22 cellular contexts compared by ENCODE assay signal in the genomic region with DNA sequence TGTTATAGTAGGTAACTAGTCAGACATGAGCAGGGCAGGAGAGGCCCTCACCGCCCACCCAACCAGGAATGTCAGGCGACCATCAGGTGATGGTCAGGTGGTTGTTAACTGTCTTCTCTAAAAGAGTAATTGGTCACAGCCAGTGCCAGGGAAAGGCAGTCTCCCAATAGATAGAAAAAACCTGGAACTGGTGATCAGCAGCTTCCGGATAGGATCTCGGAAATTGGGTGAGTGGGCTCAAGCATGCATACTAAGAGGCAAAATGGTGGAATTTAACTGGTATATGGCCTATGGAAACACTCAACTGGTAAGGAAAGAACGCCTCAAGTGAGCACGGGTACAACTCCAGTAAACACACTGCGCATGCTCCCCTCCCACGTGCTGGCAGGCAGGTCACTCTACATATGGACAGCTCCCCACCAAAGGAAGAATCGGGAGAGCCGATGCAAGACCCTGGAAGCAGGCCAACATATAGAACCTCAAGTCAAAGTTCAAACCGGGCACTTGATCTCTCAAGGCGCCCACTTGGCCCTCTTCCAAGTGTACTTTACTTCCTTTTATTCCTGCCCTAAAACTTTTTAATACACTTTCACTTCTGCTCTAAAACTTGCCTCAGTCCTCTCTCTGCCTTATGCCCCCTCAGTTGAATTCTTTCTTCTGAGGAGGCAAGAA. TPM values are rescaled to one million over a fixed set of nuclear protein-coding genes. Genes with fewer than 3 reads are reported as not detected.
DNase-seq lines count a peak whose midpoint lies in the region; ATAC-seq, FAIRE-seq and TF ChIP-seq lines count a peak whose summit lies in the region.
"Had no signal": no experiment of that assay in that cellular context is flagged by ENCODE, and none has a peak within 500 bp of the region (broad histone marks: within the 10 kb centered on the region; RNA-seq: fewer than 3 reads in every experiment).

No MANE protein-coding gene starts in this region.

- CTCF ChIA-PET in OCI-LY7 (lab: Charles Lee; ENCODE audit: unreplicated experiment), result no interaction called here
- CTCF ChIA-PET in K562 (lab: Yijun Ruan, JAX; ENCODE audit: low intra/inter-chr PET ratio), result no interaction called here

- no peak for TF ChIP-seq CTCF in OCI-LY7 (conservative IDR thresholded peaks at IDR 0.05; ENCODE audit: low read length)
- TF ChIP-seq CTCF in K562 (IDR thresholded peaks at IDR 0.05 in 2 of 3, conservative IDR thresholded peaks at IDR 0.05 in 1 of 3; ENCODE audit: insufficient read depth in 2 of 3, low read depth in 1 of 3, low read length in 3 of 3), result no peak

- H3K27ac Mint-ChIP-seq in stimulated activated memory B cell treated with anti-CD40 and anti-IgM and Interleukin-4, amounts not matched to agents 10 μg/mL and 1 μg/mL and 100 μg/mL, for 72 hours, result peak overlapping the region; percentile 49
- H3K27ac Mint-ChIP-seq: activated naive CD8-positive, alpha-beta T cell treated with anti-CD3 and anti-CD28 coated beads, Interleukin-2, amount 10 ng/mL, durations not matched to agents 7 days and 5 days; natural killer cell treated with Interleukin-12 subunit alpha and Interleukin-12 subunit beta and Interleukin-15 and Interleukin-18, amount 100 ng/mL, for 72 hours; progenitor cell of endocrine pancreas had no signal

- no peak for TF ChIP-seq RAD21 in K562 (CRISPR knock-in tag; conservative IDR thresholded peaks at IDR 0.05 in 1 of 2, IDR thresholded peaks at IDR 0.05 in 1 of 2)

- TF ChIP-seq EP300 in K562 (IDR thresholded peaks at IDR 0.05; ENCODE audit: low read length), result no peak

- no peaks in the 10 kb centered on the region for H3K27me3 Mint-ChIP-seq in stimulated activated memory B cell treated with anti-CD40 and anti-IgM and Interleukin-4, amounts not matched to agents 10 μg/mL and 1 μg/mL and 100 μg/mL, for 72 hours

- H3K4me2 ChIP-seq in OCI-LY7 (ENCODE audit: low read length), result peak overlapping the region; percentile 26; the same call in 1 of the 2 replicates
- no peak overlapping the region for H3K4me2 ChIP-seq in K562 (ENCODE audit: insufficient read depth, low read length)

- ATAC-seq in K562, result no peak
- no peak for ATAC-seq in stimulated activated memory B cell treated with anti-CD40 and anti-IgM and Interleukin-4, amounts not matched to agents 10 μg/mL and 1 μg/mL and 100 μg/mL, for 72 hours
- no peak for ATAC-seq in GM21825 (IDR thresholded peaks at IDR 0.05; ENCODE audit: unreplicated experiment)
- no peak for ATAC-seq in HG03521 (IDR thresholded peaks at IDR 0.05; ENCODE audit: unreplicated experiment)
- no peak for ATAC-seq in GM18505 (IDR thresholded peaks at IDR 0.05; ENCODE audit: unreplicated experiment)
- ATAC-seq: natural killer cell treated with Interleukin-12 subunit alpha and Interleukin-12 subunit beta and Interleukin-15 and Interleukin-18, amount 100 ng/mL, for 72 hours had no signal

- H3K9me2 ChIP-seq in OCI-LY7 (ENCODE audit: insufficient read depth, low read length), result no peaks in the 10 kb centered on the region

- POLR2A ChIA-PET in OCI-LY7 (lab: Charles Lee), result interaction anchor here (0.7 to 1.4 kb wide), 3 partner anchors 12 to 19 kb away, joined by 3 read pairs; no protein-coding TSS in a partner anchor
- POLR2A ChIA-PET in K562 (lab: Yijun Ruan, JAX), result no interaction called here

- H4K20me1 ChIP-seq in OCI-LY7 (ENCODE audit: insufficient read depth, low read length) (no peaks in the 10 kb centered on the region), K562 (replicated peaks; ENCODE audit: control insufficient read depth, insufficient read depth, low read length) (no peaks in the 10 kb centered on the region)

- H3K27ac ChIP-seq in OCI-LY7 (ENCODE audit: low read depth, low read length, poor library complexity, severe bottlenecking) (no peak overlapping the region), K562 (ENCODE audit: extremely low read depth, low read depth, low read length) (no peak overlapping the region)
- H3K27ac ChIP-seq: breast epithelium, dorsolateral prefrontal cortex, spleen had no signal

- H3K9ac ChIP-seq in K562 (ENCODE audit: insufficient read depth in 1 of 2, low read depth in 2 of 2, low read length in 2 of 2), result no peak overlapping the region

- H3K9me3 ChIP-seq in OCI-LY7 (ENCODE audit: low read length), result no peaks in the 10 kb centered on the region; the same call in 1 of the 2 replicates
- no peaks in the 10 kb centered on the region for H3K9me3 ChIP-seq in K562 (replicated peaks; ENCODE audit: control insufficient read depth, insufficient read depth, low read depth, low read length)

- H3K4me1 ChIP-seq in OCI-LY7 (ENCODE audit: insufficient read depth, low read length, poor library complexity, severe bottlenecking), result peaks cover 11% of the 10 kb centered on the region
- peaks cover 0 to 5% of the 10 kb centered on the region in 2 experiments; a peak in 2 of 5 replicates for H3K4me1 ChIP-seq in K562 (replicated peaks in 1 of 2; ENCODE audit: control insufficient read depth in 2 of 2, insufficient read depth in 2 of 2, low read length in 2 of 2)
- H3K4me1 ChIP-seq: breast epithelium had no signal

- H3K27me3 ChIP-seq in K562 (ENCODE audit: control insufficient read depth in 2 of 2, insufficient read depth in 2 of 2, low read length in 2 of 2), result peaks cover 0 to 18% of the 10 kb centered on the region in 2 experiments; a peak in 3 of 5 replicates
- H3K27me3 ChIP-seq: breast epithelium, spleen had no signal

- H3K36me3 Mint-ChIP-seq in stimulated activated memory B cell treated with anti-CD40 and anti-IgM and Interleukin-4, amounts not matched to agents 10 μg/mL and 1 μg/mL and 100 μg/mL, for 72 hours, result peaks cover 10% of the 10 kb centered on the region
- H3K36me3 Mint-ChIP-seq: activated naive CD8-positive, alpha-beta T cell treated with anti-CD3 and anti-CD28 coated beads, Interleukin-2, amount 10 ng/mL, durations not matched to agents 7 days and 5 days had no signal

- intact Hi-C loops in OCI-LY7 (cut with micrococcal nuclease; ENCODE audit: unreplicated experiment), result no loop called here
- intact Hi-C loops in K562 (cut with micrococcal nuclease), result no loop called here

- WGBS in K562 (ENCODE audit: insufficient coverage, low coverage, missing lambda C conversion rate), result 20% methylated on average over 12 of the region's 12 CpGs

- TF ChIP-seq POLR2A in K562 (conservative IDR thresholded peaks at IDR 0.05), result no peak
- TF ChIP-seq POLR2A in GM18505 (IDR thresholded peaks at IDR 0.05; ENCODE audit: borderline replicate concordance, extremely low read depth, insufficient read depth, insufficient read length), result no peak

- H3K4me3 Mint-ChIP-seq in stimulated activated memory B cell treated with anti-CD40 and anti-IgM and Interleukin-4, amounts not matched to agents 10 μg/mL and 1 μg/mL and 100 μg/mL, for 72 hours, result peak overlapping the region; percentile 8
- H3K4me3 Mint-ChIP-seq: activated naive CD8-positive, alpha-beta T cell treated with anti-CD3 and anti-CD28 coated beads, Interleukin-2, amount 10 ng/mL, durations not matched to agents 7 days and 5 days; natural killer cell treated with Interleukin-12 subunit alpha and Interleukin-12 subunit beta and Interleukin-15 and Interleukin-18, amount 100 ng/mL, for 72 hours had no signal

- DNase-seq in LoVo (ENCODE audit: low spot score), result peak; percentile 19
- DNase-seq in OCI-LY7 (ENCODE audit: low spot score), result peak; percentile 37
- DNase-seq in K562 (ENCODE audit: extremely low read depth in 1 of 4, low spot score in 3 of 4), result no peak
- no peak for DNase-seq in NCI-H2107 treated with DMSO at 0.1 percent for 48 hours (lab: John Stamatoyannopoulos, UW; ENCODE audit: unreplicated experiment)
- DNase-seq: activated CD4-positive, CD25-positive, alpha-beta regulatory T cell; activated CD8-positive, alpha-beta memory T cell treated with anti-CD3 and anti-CD28 coated beads for 24 hours; activated naive CD8-positive, alpha-beta T cell treated with anti-CD3 and anti-CD28 coated beads, Interleukin-2, amount 10 ng/mL, durations not matched to agents 7 days and 5 days; DMS 273 treated with DMSO at 0.1 percent for 48 hours; dorsolateral prefrontal cortex; NCI-H1930; NCI-H510A treated with DMSO at 0.1 percent for 48 hours; spleen; T-helper 1 cell had no signal

- peaks cover 26% of the 10 kb centered on the region for H3K4me1 Mint-ChIP-seq in stimulated activated memory B cell treated with anti-CD40 and anti-IgM and Interleukin-4, amounts not matched to agents 10 μg/mL and 1 μg/mL and 100 μg/mL, for 72 hours
- H3K4me1 Mint-ChIP-seq: activated naive CD8-positive, alpha-beta T cell treated with anti-CD3 and anti-CD28 coated beads, Interleukin-2, amount 10 ng/mL, durations not matched to agents 7 days and 5 days had no signal

- H3K4me3 ChIP-seq in OCI-LY7 (ENCODE audit: low read depth, low read length, poor library complexity, severe bottlenecking) (no peak overlapping the region), K562 (no peak overlapping the region)
- H3K4me3 ChIP-seq: breast epithelium, dorsolateral prefrontal cortex, spleen had no signal

- in situ Hi-C loops in K562 (cut with MboI), result no loop called here

- FAIRE-seq in K562 (lab: Jason Lieb, UNC), result no peak
- FAIRE-seq: RCC 7860 had no signal

- BruUV-seq in OCI-LY7 (replicated peaks; lab: Mats Ljungman, UMichigan), result no TSS peak
- BruUV-seq in K562 (replicated peaks; lab: Mats Ljungman, UMichigan), result no TSS peak

- H3K36me3 ChIP-seq in OCI-LY7 (ENCODE audit: insufficient read depth, low read length) (no peaks in the 10 kb centered on the region), K562 (ENCODE audit: control insufficient read depth, insufficient read depth, low read length) (no peaks in the 10 kb centered on the region)
- H3K36me3 ChIP-seq: breast epithelium, spleen had no signal

- no peaks in the 10 kb centered on the region for H3K9me1 ChIP-seq in K562 (ENCODE audit: control insufficient read depth, insufficient read depth, low read length)

- no peaks in the 10 kb centered on the region for H3K79me2 ChIP-seq in OCI-LY7 (ENCODE audit: insufficient read depth, low read depth, low read length)
- no peaks in the 10 kb centered on the region for H3K79me2 ChIP-seq in K562 (ENCODE audit: control insufficient read depth, insufficient read depth, low read length)

- no peak overlapping the region for H2AFZ ChIP-seq in OCI-LY7 (ENCODE audit: low read length)
- 0 out of 2 replicates have a peak overlapping the region, but pooled peaks have one; percentile 14 for H2AFZ ChIP-seq in K562 (ENCODE audit: low read depth, low read length)

- H3K9me3 Mint-ChIP-seq in stimulated activated memory B cell treated with anti-CD40 and anti-IgM and Interleukin-4, amounts not matched to agents 10 μg/mL and 1 μg/mL and 100 μg/mL, for 72 hours, result peaks cover 3% of the 10 kb centered on the region
- H3K9me3 Mint-ChIP-seq: natural killer cell treated with Interleukin-12 subunit alpha and Interleukin-12 subunit beta and Interleukin-15 and Interleukin-18, amount 100 ng/mL, for 72 hours had no signal

RNA-seq across cellular contexts. Expression of a gene that starts 43.5 kb away (rescaled TPM):
- total RNA-seq in OCI-LY7 (2014; rRNA removed; shearing (Covaris generic)), result 12.2 and 17.4 TPM in 2 replicates
- 32.3 and 41.6 TPM in 2 replicates for total RNA-seq in OCI-LY7 (2022)
- total RNA-seq in K562 (2011; cell fraction: chromatin; rRNA removed; ENCODE audit: low replicate concordance), result 56.9 and 132 TPM in 2 replicates
- 27.5 and 28.5 TPM in 2 replicates for total RNA-seq in K562 (2011; cell fraction: nucleolus; rRNA removed)
- 54.1 and 66.5 TPM in 2 replicates for total RNA-seq in K562 (2011; cell fraction: nucleoplasm; rRNA removed)
- total RNA-seq in K562 (2014; rRNA removed), result 6.6 and 8.2 TPM in 2 replicates
- total RNA-seq in K562 (2014; rRNA removed; fragmentation: Illumina TruSeq; extraction: Trizol), result 11.2 and 12.4 TPM in 2 replicates
- total RNA-seq in K562 (2015; rRNA removed; fragmentation: Illumina TruSeq; extraction: Trizol), result 13.6 and 14.6 TPM in 2 replicates
- 20.4 and 22.1 TPM in 2 replicates for total RNA-seq in K562 (2021)
- polyA plus RNA-seq in K562 (2011; rRNA removed), result 11.3 and 16.0 TPM in 2 replicates
- 6.2 and 8.7 TPM in 2 replicates for polyA plus RNA-seq in K562 (2011; cell fraction: cytosol; rRNA removed)
- 53.6 and 59.0 TPM in 2 replicates for polyA plus RNA-seq in K562 (2011; cell fraction: nucleus; rRNA removed)
- 13.3 and 19.4 TPM in 2 replicates for polyA plus RNA-seq in K562 (2012)
- 17.6 and 21.1 TPM in 2 replicates for polyA plus RNA-seq in K562 (2014; fragmentation: Illumina TruSeq; extraction: Trizol)
- 1 to 10 TPM; 2.5 to 2.8 TPM for polyA plus RNA-seq in K562 (2014; fragmentation: Nextera tagmentation; extraction: Ambion mirVana)
- 14.3 and 15.6 TPM in 2 replicates for polyA plus RNA-seq in K562 (2014; rRNA removed)
- 32.2 and 35.7 TPM in 2 replicates for polyA minus RNA-seq in K562 (2011; rRNA and poly(A)+ RNA removed)
- 9.0 and 13.8 TPM in 2 replicates for polyA minus RNA-seq in K562 (2011; cell fraction: cytosol; rRNA and poly(A)+ RNA removed)
- polyA minus RNA-seq in K562 (2011; cell fraction: nucleus; rRNA and poly(A)+ RNA removed), result 29.2 and 61.2 TPM in 2 replicates

RNA-seq across cellular contexts. Expression of a gene that starts 47.7 kb away (rescaled TPM):
- not detected in 2 replicates for total RNA-seq in OCI-LY7 (2014; rRNA removed; shearing (Covaris generic))
- not detected in 2 replicates for total RNA-seq in OCI-LY7 (2022)
- not detected in 2 replicates for total RNA-seq in K562 (2011; cell fraction: chromatin; rRNA removed; ENCODE audit: low replicate concordance)
- total RNA-seq in K562 (2011; cell fraction: nucleolus; rRNA removed), result not detected in 2 replicates
- total RNA-seq in K562 (2011; cell fraction: nucleoplasm; rRNA removed), result not detected in 2 replicates
- total RNA-seq in K562 (2014; rRNA removed), result not detected in 2 replicates
- not detected in 2 replicates for total RNA-seq in K562 (2014; rRNA removed; fragmentation: Illumina TruSeq; extraction: Trizol)
- not detected in 2 replicates for total RNA-seq in K562 (2015; rRNA removed; fragmentation: Illumina TruSeq; extraction: Trizol)
- total RNA-seq in K562 (2021), result not detected in 2 replicates
- not detected in 2 replicates for polyA plus RNA-seq in K562 (2011; rRNA removed)
- not detected in 2 replicates for polyA plus RNA-seq in K562 (2011; cell fraction: cytosol; rRNA removed)
- 0.35 TPM in 1 of 2 replicates, not detected in the other for polyA plus RNA-seq in K562 (2011; cell fraction: nucleus; rRNA removed)
- polyA plus RNA-seq in K562 (2012), result not detected in 2 replicates
- not detected in 2 replicates for polyA plus RNA-seq in K562 (2014; fragmentation: Illumina TruSeq; extraction: Trizol)
- not detected for polyA plus RNA-seq in K562 (2014; fragmentation: Nextera tagmentation; extraction: Ambion mirVana)
- polyA plus RNA-seq in K562 (2014; rRNA removed), result not detected in 2 replicates
- not detected in 2 replicates for polyA minus RNA-seq in K562 (2011; rRNA and poly(A)+ RNA removed)
- polyA minus RNA-seq in K562 (2011; cell fraction: cytosol; rRNA and poly(A)+ RNA removed), result not detected in 2 replicates
- polyA minus RNA-seq in K562 (2011; cell fraction: nucleus; rRNA and poly(A)+ RNA removed), result not detected in 2 replicates
- total RNA-seq: activated naive CD8-positive, alpha-beta T cell treated with anti-CD3 and anti-CD28 coated beads, Interleukin-2, amount 10 ng/mL, durations not matched to agents 7 days and 5 days; breast epithelium; LHCN-M2; natural killer cell treated with Interleukin-12 subunit alpha and Interleukin-12 subunit beta and Interleukin-15 and Interleukin-18, amount 100 ng/mL, for 72 hours; spleen had no signal

Comparison
In these comparisons a context has a peak if more than half of its experiments do, and no peak if none do; other contexts are left out.
1. DNase-seq: peak in LoVo (single experiment) and OCI-LY7 (single experiment); none in K562 (0 of 4) and NCI-H2107 treated with DMSO at 0.1 percent for 48 hours (single experiment).